Comparison of ENCODE assay signal across 11 cellular contexts in the genomic region with DNA sequence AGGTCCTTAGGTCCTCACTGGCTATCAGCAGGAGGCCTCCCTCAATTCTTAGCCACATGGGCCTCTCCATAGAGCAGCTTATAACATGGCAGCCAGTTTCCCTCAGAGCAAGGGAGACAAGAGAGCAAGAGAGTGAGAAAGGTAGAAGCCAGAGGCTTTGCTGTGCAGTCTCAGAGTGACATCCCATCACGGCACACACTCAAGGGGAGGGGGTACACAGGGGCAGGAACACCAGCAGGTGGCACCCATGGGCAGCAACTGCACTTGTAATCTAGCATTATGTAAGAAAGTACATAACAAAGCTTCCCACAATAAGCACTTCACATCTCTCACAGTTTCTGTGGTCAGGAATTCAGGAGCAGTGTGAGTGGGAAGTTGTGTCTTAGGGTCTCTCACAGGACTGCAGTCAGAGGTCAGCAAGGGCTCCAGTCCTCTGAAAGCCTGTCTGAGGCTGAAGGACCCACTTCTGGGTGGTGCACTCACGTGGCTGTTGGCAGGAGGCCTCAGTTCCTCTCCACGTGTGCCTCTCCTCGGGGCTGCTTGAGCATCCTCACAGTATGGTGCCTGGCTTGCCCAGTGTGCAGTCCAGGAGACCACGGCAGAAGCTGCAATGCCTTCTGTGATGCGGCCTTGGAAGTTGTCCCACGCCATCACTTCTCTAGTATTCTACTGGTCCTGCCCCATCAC.
DNase-seq lines count a peak whose midpoint lies in the region; ATAC-seq, FAIRE-seq and TF ChIP-seq lines count a peak whose summit lies in the region.
"Had no signal": no experiment of that assay in that cellular context is flagged by ENCODE, and none has a peak within 500 bp of the region (broad histone marks: within the 10 kb centered on the region; RNA-seq: fewer than 3 reads in every experiment).

No MANE protein-coding gene starts in this region.

- H3K9me2 ChIP-seq in HCT116 (ENCODE audit: insufficient read depth), result no peaks in the 10 kb centered on the region

- DNase-seq in D721Med (ENCODE audit: insufficient read length, low spot score), result no peak
- DNase-seq in HCT116 (ENCODE audit: low read depth, low spot score), result peak; percentile 21
- DNase-seq in UCSD-AML1 (lab: John Stamatoyannopoulos, UW; ENCODE audit: unreplicated experiment), result peak; percentile 51
- DNase-seq in lower lobe of right lung, result peak; percentile 46
- DNase-seq in NCI-H69 (lab: John Stamatoyannopoulos, UW), result no peak
- no peak for DNase-seq in Ammon's horn (ENCODE audit: low spot score)
- no peak for DNase-seq in central memory CD4-positive, alpha-beta T cell
- no peak for DNase-seq in uterus
- DNase-seq: NCI-H1105 treated with DMSO at 0.1 percent for 48 hours, T-helper 9 cell had no signal

- H3K9me3 ChIP-seq in HCT116 (ENCODE audit: control insufficient read depth in 1 of 2, insufficient read depth in 1 of 2, low read depth in 1 of 2, low read length in 2 of 2) (peaks cover 0 to 10% of the 10 kb centered on the region in 2 experiments; a peak in 1 of 4 replicates), lower lobe of right lung (no peaks in the 10 kb centered on the region), uterus (no peaks in the 10 kb centered on the region)

- peak; percentile 21 for TF ChIP-seq CTCF in D721Med (IDR thresholded peaks at IDR 0.05; ENCODE audit: insufficient read depth, missing control alignments)
- peak; percentile 39 to 59 (median 40); a peak in 5 of 6 replicates for TF ChIP-seq CTCF in HCT116 (IDR thresholded peaks at IDR 0.05 in 2 of 3, conservative IDR thresholded peaks at IDR 0.05 in 1 of 3; ENCODE audit: borderline replicate concordance in 1 of 3, insufficient read depth in 1 of 3, low read depth in 2 of 3, low read length in 2 of 3)
- TF ChIP-seq CTCF in lower lobe of right lung (IDR thresholded peaks at IDR 0.05), result no peak
- TF ChIP-seq CTCF in uterus (IDR thresholded peaks at IDR 0.05), result no peak

- H3K27ac ChIP-seq in HCT116 (ENCODE audit: low read depth, low read length) (no peak overlapping the region), lower lobe of right lung (no peak overlapping the region), uterus (no peak overlapping the region)
- H3K27ac ChIP-seq: parathyroid adenoma had no signal

- ATAC-seq in HCT116, result peak; percentile 84
- peak; percentile 18 to 25 for ATAC-seq in lower lobe of right lung

- no peak overlapping the region for H2AFZ ChIP-seq in HCT116 (ENCODE audit: low read depth, low read length, poor library complexity, severe bottlenecking)
- H2AFZ ChIP-seq: parathyroid adenoma had no signal

- no TSS peak for BruUV-seq in HCT116 (replicated peaks; lab: Mats Ljungman, UMichigan)

- no peak for FAIRE-seq in D721Med (lab: Jason Lieb, UNC)

- CTCF ChIA-PET in HCT116 (lab: Charles Lee), result interaction anchor here (2.0 to 2.3 kb wide), 2 partner anchors 130 to 264 kb away, joined by 10 to 13 read pairs; no protein-coding TSS in a partner anchor

- H4K20me1 ChIP-seq in HCT116 (ENCODE audit: insufficient read depth), result no peaks in the 10 kb centered on the region

- H3K4me3 ChIP-seq in HCT116 (replicated peaks in 1 of 2; ENCODE audit: low read depth in 1 of 2, low read length in 2 of 2) (no peak overlapping the region), lower lobe of right lung (no peak overlapping the region), uterus (no peak overlapping the region)

- H3K9ac ChIP-seq in HCT116 (ENCODE audit: low read length), result no peak overlapping the region
- H3K9ac ChIP-seq: parathyroid adenoma had no signal

- RAD21 ChIA-PET in HCT116 (lab: Charles Lee; ENCODE audit: low non-redundant PET in 1 of 2, low total read pairs in 2 of 2, uncharacterized antibody in 2 of 2, unreplicated experiment in 2 of 2), result interaction anchor here (1.0 to 1.6 kb wide), 2 partner anchors 130 to 264 kb away, joined by 3 to 4 read pairs (median 3); no protein-coding TSS in a partner anchor

- no peaks in the 10 kb centered on the region for H3K36me3 ChIP-seq in HCT116 (ENCODE audit: control insufficient read depth in 1 of 2, insufficient read depth in 2 of 2, low read length in 2 of 2)
- H3K36me3 ChIP-seq in lower lobe of right lung, result no peaks in the 10 kb centered on the region
- no peaks in the 10 kb centered on the region for H3K36me3 ChIP-seq in uterus

- TF ChIP-seq POLR2A in HCT116 (IDR thresholded peaks at IDR 0.05; ENCODE audit: borderline replicate concordance, extremely low read depth, insufficient read depth, insufficient read length), result no peak
- no peak for TF ChIP-seq POLR2A in uterus (IDR thresholded peaks at IDR 0.05)

- intact Hi-C loops in HCT116 (cut with micrococcal nuclease) (loop anchor here (5.0 to 10.0 kb wide), 2 partner anchors 128 to 264 kb away; no protein-coding TSS in a partner anchor), lower lobe of right lung (cut with DNase I) (no loop called here), uterus (cut with DNase I; ENCODE audit: low total_unique reads) (no loop called here)

- H3K79me2 ChIP-seq in HCT116 (ENCODE audit: insufficient read depth, low read length), result no peaks in the 10 kb centered on the region
- H3K79me2 ChIP-seq: parathyroid adenoma had no signal

- POLR2A ChIA-PET in HCT116 (lab: Charles Lee), result no interaction called here

- peak; percentile 64 for TF ChIP-seq RAD21 in HCT116 (IDR thresholded peaks at IDR 0.05; ENCODE audit: low read depth)

- no peak overlapping the region for H3K4me2 ChIP-seq in HCT116 (ENCODE audit: low read length)

- H3K4me1 ChIP-seq in HCT116 (ENCODE audit: control insufficient read depth in 1 of 2, insufficient read depth in 2 of 2, low read length in 2 of 2) (no peaks in the 10 kb centered on the region), lower lobe of right lung (no peaks in the 10 kb centered on the region), uterus (no peaks in the 10 kb centered on the region)
- H3K4me1 ChIP-seq: parathyroid adenoma had no signal

- H3K27me3 ChIP-seq in HCT116 (ENCODE audit: insufficient read depth, low read length) (no peaks in the 10 kb centered on the region), lower lobe of right lung (ENCODE audit: low read depth) (no peaks in the 10 kb centered on the region), uterus (no peaks in the 10 kb centered on the region)

TF ChIP-seq in HCT116, 20 proteins besides CTCF, POLR2A, EP300 and RAD21 (continues in another document):
- TF ChIP-seq EZH2phosphoT487 (IDR thresholded peaks at IDR 0.05; ENCODE audit: borderline replicate concordance) (no peak), EGR1 (IDR thresholded peaks at IDR 0.05; ENCODE audit: low read depth) (no peak), SRF (IDR thresholded peaks at IDR 0.05; ENCODE audit: low read depth) (no peak), ZFX (IDR thresholded peaks at IDR 0.05) (no peak), EZH2 (IDR thresholded peaks at IDR 0.05) (no peak), FOSL1 (IDR thresholded peaks at IDR 0.05; ENCODE audit: low read depth) (no peak), ZBTB33 (IDR thresholded peaks at IDR 0.05; ENCODE audit: extremely low read depth, insufficient replicate concordance, low read length) (no peak), ELF1 (IDR thresholded peaks at IDR 0.05; ENCODE audit: borderline replicate concordance, low read depth) (no peak), CBX3 (IDR thresholded peaks at IDR 0.05; ENCODE audit: low read depth) (no peak), JUND (IDR thresholded peaks at IDR 0.05) (no peak), ZNF274 (IDR thresholded peaks at IDR 0.05; ENCODE audit: low read depth, low read length) (no peak), CEBPB (IDR thresholded peaks at IDR 0.05; ENCODE audit: low read depth) (no peak), POLR2AphosphoS5 (IDR thresholded peaks at IDR 0.05; ENCODE audit: low read depth, low read length) (no peak), SIN3A (IDR thresholded peaks at IDR 0.05; ENCODE audit: low read depth) (no peak)
- TF ChIP-seq, protein P1, sequence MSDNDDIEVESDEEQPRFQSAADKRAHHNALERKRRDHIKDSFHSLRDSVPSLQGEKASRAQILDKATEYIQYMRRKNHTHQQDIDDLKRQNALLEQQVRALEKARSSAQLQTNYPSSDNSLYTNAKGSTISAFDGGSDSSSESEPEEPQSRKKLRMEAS (IDR thresholded peaks at IDR 0.05), result no peak

Comparison
In these comparisons a context has a peak if more than half of its experiments do, and no peak if none do; other contexts are left out.
1. DNase-seq: peak in HCT116 (single experiment), UCSD-AML1 (single experiment) and lower lobe of right lung (single experiment); none in D721Med (single experiment), NCI-H69 (single experiment), Ammon's horn (single experiment), central memory CD4-positive, alpha-beta T cell (single experiment) and uterus (0 of 2).
2. CTCF ChIP-seq: peak in D721Med (single experiment) and HCT116 (3 of 3); none in lower lobe of right lung (single experiment) and uterus (0 of 4).